Comparison of ENCODE assay signal across 8 cellular contexts in genomic region chr12:49187184-49187583, GRCh38. TPM values are rescaled to one million over a fixed set of nuclear protein-coding genes. Genes with fewer than 3 reads are reported as not detected.
A peak's percentile ranks its signal among the peaks of the same experiment; 100 is the strongest.
DNase-seq lines count a peak whose midpoint lies in the region; ATAC-seq and TF ChIP-seq lines count a peak whose summit lies in the region.

No MANE protein-coding gene starts in this region.

- H3K36me3 Mint-ChIP-seq in stimulated activated effector memory CD8-positive, alpha-beta T cell treated with anti-CD3 and anti-CD28 coated beads, Interleukin-12 subunit alpha, Interleukin-12 subunit beta, amount 100 ng/mL, for 72 hours, result peaks cover 61% of the 10 kb centered on the region

- H3K4me3 ChIP-seq in cardiac fibroblast (replicated peaks in 1 of 2; ENCODE audit: low read depth in 2 of 2, low read length in 2 of 2), result peak overlapping the region; percentile 90 to 94

- no peak for TF ChIP-seq CTCF in cardiac fibroblast (IDR thresholded peaks at IDR 0.05; ENCODE audit: low read depth, low read length)

- peaks cover 20% of the 10 kb centered on the region for H3K4me1 Mint-ChIP-seq in stimulated activated effector memory CD8-positive, alpha-beta T cell treated with anti-CD3 and anti-CD28 coated beads, Interleukin-12 subunit alpha, Interleukin-12 subunit beta, amount 100 ng/mL, for 72 hours

- no peaks in the 10 kb centered on the region for H3K9me3 Mint-ChIP-seq in stimulated activated effector memory CD8-positive, alpha-beta T cell treated with anti-CD3 and anti-CD28 coated beads, Interleukin-12 subunit alpha, Interleukin-12 subunit beta, amount 100 ng/mL, for 72 hours

- in situ Hi-C loops in G401 (cut with HindIII; ENCODE audit: low sequenced_read_pairs), result no loop called here

- no peak for ATAC-seq in stimulated activated effector memory CD8-positive, alpha-beta T cell treated with anti-CD3 and anti-CD28 coated beads, Interleukin-12 subunit alpha, Interleukin-12 subunit beta, amount 100 ng/mL, for 72 hours
- no peak for ATAC-seq in GM21737 (IDR thresholded peaks at IDR 0.05; ENCODE audit: unreplicated experiment)

- DNase-seq in G401 (ENCODE audit: low spot score), result peak; percentile 96
- peak; percentile 46 for DNase-seq in NCI-H2227 treated with DMSO at 0.1 percent for 48 hours (lab: John Stamatoyannopoulos, UW)
- peak; percentile 62 to 63 for DNase-seq in cardiac fibroblast (ENCODE audit: low read depth in 2 of 2)
- peak; percentile 54 for DNase-seq in kidney tubule cell (ENCODE audit: low spot score)
- no peak for DNase-seq in stimulated activated effector memory CD8-positive, alpha-beta T cell treated with anti-CD3 and anti-CD28 coated beads, Interleukin-12 subunit alpha, Interleukin-12 subunit beta, amount 100 ng/mL, for 72 hours (ENCODE audit: low spot score in 2 of 2)
- no peak for DNase-seq in iPS-NIHi7 (ENCODE audit: extremely low spot score)
- no peak for DNase-seq in activated CD4-positive, alpha-beta T cell treated with anti-CD3 and anti-CD28 coated beads for 48 hours

- H3K4me3 Mint-ChIP-seq in stimulated activated effector memory CD8-positive, alpha-beta T cell treated with anti-CD3 and anti-CD28 coated beads, Interleukin-12 subunit alpha, Interleukin-12 subunit beta, amount 100 ng/mL, for 72 hours, result peak overlapping the region; percentile 90

- peak overlapping the region; percentile 96 for H3K27ac Mint-ChIP-seq in stimulated activated effector memory CD8-positive, alpha-beta T cell treated with anti-CD3 and anti-CD28 coated beads, Interleukin-12 subunit alpha, Interleukin-12 subunit beta, amount 100 ng/mL, for 72 hours

RNA-seq across cellular contexts. Expression of gene TUBA1A, which starts 1.7 kb away (rescaled TPM):
- 446 and 521 TPM in 2 replicates for total RNA-seq in G401 (2014; rRNA removed; shearing (Covaris generic))

RNA-seq across cellular contexts. Expression of gene TUBA1B, which starts 56.0 kb away (rescaled TPM):
- total RNA-seq in G401 (2014; rRNA removed; shearing (Covaris generic)), result 2,974 and 3,054 TPM in 2 replicates

Comparison
In these comparisons a context has a peak if more than half of its experiments do, and no peak if none do; other contexts are left out.
1. DNase-seq: peak in G401 (single experiment), NCI-H2227 treated with DMSO at 0.1 percent for 48 hours (single experiment), cardiac fibroblast (2 of 2) and kidney tubule cell (single experiment); none in stimulated activated effector memory CD8-positive, alpha-beta T cell treated with anti-CD3 and anti-CD28 coated beads, Interleukin-12 subunit alpha, Interleukin-12 subunit beta, amount 100 ng/mL, for 72 hours (0 of 2), iPS-NIHi7 (single experiment) and activated CD4-positive, alpha-beta T cell treated with anti-CD3 and anti-CD28 coated beads for 48 hours (single experiment).